In genomic region chr5:139294372-139295165, GRCh38 we compare ENCODE assay signal across 1 cellular context.
TF ChIP-seq lines count a peak whose summit lies in the region.

No MANE protein-coding gene starts in this region.

TF ChIP-seq in K562, 482 proteins besides CTCF, POLR2A, EP300 and RAD21 (continued from another document and continues in another):
- TF ChIP-seq, protein P1, sequence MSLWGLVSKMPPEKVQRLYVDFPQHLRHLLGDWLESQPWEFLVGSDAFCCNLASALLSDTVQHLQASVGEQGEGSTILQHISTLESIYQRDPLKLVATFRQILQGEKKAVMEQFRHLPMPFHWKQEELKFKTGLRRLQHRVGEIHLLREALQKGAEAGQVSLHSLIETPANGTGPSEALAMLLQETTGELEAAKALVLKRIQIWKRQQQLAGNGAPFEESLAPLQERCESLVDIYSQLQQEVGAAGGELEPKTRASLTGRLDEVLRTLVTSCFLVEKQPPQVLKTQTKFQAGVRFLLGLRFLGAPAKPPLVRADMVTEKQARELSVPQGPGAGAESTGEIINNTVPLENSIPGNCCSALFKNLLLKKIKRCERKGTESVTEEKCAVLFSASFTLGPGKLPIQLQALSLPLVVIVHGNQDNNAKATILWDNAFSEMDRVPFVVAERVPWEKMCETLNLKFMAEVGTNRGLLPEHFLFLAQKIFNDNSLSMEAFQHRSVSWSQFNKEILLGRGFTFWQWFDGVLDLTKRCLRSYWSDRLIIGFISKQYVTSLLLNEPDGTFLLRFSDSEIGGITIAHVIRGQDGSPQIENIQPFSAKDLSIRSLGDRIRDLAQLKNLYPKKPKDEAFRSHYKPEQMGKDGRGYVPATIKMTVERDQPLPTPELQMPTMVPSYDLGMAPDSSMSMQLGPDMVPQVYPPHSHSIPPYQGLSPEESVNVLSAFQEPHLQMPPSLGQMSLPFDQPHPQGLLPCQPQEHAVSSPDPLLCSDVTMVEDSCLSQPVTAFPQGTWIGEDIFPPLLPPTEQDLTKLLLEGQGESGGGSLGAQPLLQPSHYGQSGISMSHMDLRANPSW (CRISPR knock-in tag; IDR thresholded peaks at IDR 0.05) = no peak
- TF ChIP-seq, protein P2, sequence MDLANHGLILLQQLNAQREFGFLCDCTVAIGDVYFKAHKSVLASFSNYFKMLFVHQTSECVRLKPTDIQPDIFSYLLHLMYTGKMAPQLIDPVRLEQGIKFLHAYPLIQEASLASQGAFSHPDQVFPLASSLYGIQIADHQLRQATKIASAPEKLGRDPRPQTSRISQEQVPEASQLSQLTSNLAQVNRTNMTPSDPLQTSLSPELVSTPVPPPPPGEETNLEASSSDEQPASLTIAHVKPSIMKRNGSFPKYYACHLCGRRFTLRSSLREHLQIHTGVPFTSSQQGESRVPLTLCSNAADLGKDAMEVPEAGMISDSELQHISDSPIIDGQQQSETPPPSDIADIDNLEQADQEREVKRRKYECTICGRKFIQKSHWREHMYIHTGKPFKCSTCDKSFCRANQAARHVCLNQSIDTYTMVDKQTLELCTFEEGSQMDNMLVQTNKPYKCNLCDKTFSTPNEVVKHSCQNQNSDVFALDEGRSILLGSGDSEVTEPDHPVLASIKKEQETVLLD (IDR thresholded peaks at IDR 0.05) = peak; percentile 45; the same call in 1 of the 2 replicates
- TF ChIP-seq PHB (CRISPR knock-in tag; IDR thresholded peaks at IDR 0.05) (no peak), ZBTB1 (CRISPR knock-in tag; IDR thresholded peaks at IDR 0.05; ENCODE audit: borderline replicate concordance, low read depth) (no peak), HDAC2 (IDR thresholded peaks at IDR 0.05) (peak; percentile 56; the same call in 1 of the 2 replicates), ZFP1 (CRISPR knock-in tag; IDR thresholded peaks at IDR 0.05) (no peak), NFRKB (IDR thresholded peaks at IDR 0.05; ENCODE audit: low read depth) (no peak), HIVEP1 (CRISPR knock-in tag; IDR thresholded peaks at IDR 0.05) (no peak), RREB1 (CRISPR knock-in tag; IDR thresholded peaks at IDR 0.05) (no peak), NEUROD1 (IDR thresholded peaks at IDR 0.05; ENCODE audit: borderline replicate concordance, low read depth, low read length, partially characterized antibody) (no peak), THRAP3 (IDR thresholded peaks at IDR 0.05; ENCODE audit: borderline replicate concordance) (no peak), KDM1A (IDR thresholded peaks at IDR 0.05) (no peak; a peak in 1 of 4 replicates), BHLHE40 (IDR thresholded peaks at IDR 0.05; ENCODE audit: low read length) (no peak), PTBP1 (IDR thresholded peaks at IDR 0.05; ENCODE audit: low read depth, low read length) (no peak), PYGO2 (tag; IDR thresholded peaks at IDR 0.05) (no peak), ZNF174 (CRISPR knock-in tag; IDR thresholded peaks at IDR 0.05) (no peak), CUX1 (CRISPR knock-in tag; IDR thresholded peaks at IDR 0.05) (no peak), CEBPB (tag; IDR thresholded peaks at IDR 0.05) (no peak), E2F8 (IDR thresholded peaks at IDR 0.05; ENCODE audit: low read depth, partially characterized antibody) (peak; percentile 30), ZNF584 (CRISPR knock-in tag; IDR thresholded peaks at IDR 0.05; ENCODE audit: low read depth) (no peak; the same call in 1 of the 2 replicates), ZNF717 (CRISPR knock-in tag; IDR thresholded peaks at IDR 0.05) (no peak), PCBP1 (IDR thresholded peaks at IDR 0.05; ENCODE audit: low read depth, low read length, poor library complexity, severe bottlenecking) (no peak), ZNF778 (CRISPR knock-in tag; IDR thresholded peaks at IDR 0.05) (no peak), CC2D1A (IDR thresholded peaks at IDR 0.05) (peak; percentile 37; the same call in 1 of the 2 replicates), ESRRB (CRISPR knock-in tag; IDR thresholded peaks at IDR 0.05; ENCODE audit: borderline replicate concordance) (no peak), CHD2 (IDR thresholded peaks at IDR 0.05; ENCODE audit: low read depth, low read length) (no peak; the same call in 1 of the 2 replicates), GABPA (tag; conservative IDR thresholded peaks at IDR 0.05; ENCODE audit: low read depth) (peak; percentile 68)
- TF ChIP-seq, protein P3, sequence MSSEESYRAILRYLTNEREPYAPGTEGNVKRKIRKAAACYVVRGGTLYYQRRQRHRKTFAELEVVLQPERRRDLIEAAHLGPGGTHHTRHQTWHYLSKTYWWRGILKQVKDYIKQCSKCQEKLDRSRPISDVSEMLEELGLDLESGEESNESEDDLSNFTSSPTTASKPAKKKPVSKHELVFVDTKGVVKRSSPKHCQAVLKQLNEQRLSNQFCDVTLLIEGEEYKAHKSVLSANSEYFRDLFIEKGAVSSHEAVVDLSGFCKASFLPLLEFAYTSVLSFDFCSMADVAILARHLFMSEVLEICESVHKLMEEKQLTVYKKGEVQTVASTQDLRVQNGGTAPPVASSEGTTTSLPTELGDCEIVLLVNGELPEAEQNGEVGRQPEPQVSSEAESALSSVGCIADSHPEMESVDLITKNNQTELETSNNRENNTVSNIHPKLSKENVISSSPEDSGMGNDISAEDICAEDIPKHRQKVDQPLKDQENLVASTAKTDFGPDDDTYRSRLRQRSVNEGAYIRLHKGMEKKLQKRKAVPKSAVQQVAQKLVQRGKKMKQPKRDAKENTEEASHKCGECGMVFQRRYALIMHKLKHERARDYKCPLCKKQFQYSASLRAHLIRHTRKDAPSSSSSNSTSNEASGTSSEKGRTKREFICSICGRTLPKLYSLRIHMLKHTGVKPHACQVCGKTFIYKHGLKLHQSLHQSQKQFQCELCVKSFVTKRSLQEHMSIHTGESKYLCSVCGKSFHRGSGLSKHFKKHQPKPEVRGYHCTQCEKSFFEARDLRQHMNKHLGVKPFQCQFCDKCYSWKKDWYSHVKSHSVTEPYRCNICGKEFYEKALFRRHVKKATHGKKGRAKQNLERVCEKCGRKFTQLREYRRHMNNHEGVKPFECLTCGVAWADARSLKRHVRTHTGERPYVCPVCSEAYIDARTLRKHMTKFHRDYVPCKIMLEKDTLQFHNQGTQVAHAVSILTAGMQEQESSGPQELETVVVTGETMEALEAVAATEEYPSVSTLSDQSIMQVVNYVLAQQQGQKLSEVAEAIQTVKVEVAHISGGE (CRISPR knock-in tag; IDR thresholded peaks at IDR 0.05) = peak in 1 of 3 experiments; percentile 87; a peak in 2 of 6 replicates
- TF ChIP-seq, protein P4, sequence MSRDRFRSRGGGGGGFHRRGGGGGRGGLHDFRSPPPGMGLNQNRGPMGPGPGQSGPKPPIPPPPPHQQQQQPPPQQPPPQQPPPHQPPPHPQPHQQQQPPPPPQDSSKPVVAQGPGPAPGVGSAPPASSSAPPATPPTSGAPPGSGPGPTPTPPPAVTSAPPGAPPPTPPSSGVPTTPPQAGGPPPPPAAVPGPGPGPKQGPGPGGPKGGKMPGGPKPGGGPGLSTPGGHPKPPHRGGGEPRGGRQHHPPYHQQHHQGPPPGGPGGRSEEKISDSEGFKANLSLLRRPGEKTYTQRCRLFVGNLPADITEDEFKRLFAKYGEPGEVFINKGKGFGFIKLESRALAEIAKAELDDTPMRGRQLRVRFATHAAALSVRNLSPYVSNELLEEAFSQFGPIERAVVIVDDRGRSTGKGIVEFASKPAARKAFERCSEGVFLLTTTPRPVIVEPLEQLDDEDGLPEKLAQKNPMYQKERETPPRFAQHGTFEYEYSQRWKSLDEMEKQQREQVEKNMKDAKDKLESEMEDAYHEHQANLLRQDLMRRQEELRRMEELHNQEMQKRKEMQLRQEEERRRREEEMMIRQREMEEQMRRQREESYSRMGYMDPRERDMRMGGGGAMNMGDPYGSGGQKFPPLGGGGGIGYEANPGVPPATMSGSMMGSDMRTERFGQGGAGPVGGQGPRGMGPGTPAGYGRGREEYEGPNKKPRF (IDR thresholded peaks at IDR 0.05; ENCODE audit: low read depth, low read length) = no peak
- TF ChIP-seq, protein P5, sequence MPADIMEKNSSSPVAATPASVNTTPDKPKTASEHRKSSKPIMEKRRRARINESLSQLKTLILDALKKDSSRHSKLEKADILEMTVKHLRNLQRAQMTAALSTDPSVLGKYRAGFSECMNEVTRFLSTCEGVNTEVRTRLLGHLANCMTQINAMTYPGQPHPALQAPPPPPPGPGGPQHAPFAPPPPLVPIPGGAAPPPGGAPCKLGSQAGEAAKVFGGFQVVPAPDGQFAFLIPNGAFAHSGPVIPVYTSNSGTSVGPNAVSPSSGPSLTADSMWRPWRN (IDR thresholded peaks at IDR 0.05; ENCODE audit: low read depth) = peak; percentile 38; the same call in 1 of the 2 replicates
